In the genomic region with DNA sequence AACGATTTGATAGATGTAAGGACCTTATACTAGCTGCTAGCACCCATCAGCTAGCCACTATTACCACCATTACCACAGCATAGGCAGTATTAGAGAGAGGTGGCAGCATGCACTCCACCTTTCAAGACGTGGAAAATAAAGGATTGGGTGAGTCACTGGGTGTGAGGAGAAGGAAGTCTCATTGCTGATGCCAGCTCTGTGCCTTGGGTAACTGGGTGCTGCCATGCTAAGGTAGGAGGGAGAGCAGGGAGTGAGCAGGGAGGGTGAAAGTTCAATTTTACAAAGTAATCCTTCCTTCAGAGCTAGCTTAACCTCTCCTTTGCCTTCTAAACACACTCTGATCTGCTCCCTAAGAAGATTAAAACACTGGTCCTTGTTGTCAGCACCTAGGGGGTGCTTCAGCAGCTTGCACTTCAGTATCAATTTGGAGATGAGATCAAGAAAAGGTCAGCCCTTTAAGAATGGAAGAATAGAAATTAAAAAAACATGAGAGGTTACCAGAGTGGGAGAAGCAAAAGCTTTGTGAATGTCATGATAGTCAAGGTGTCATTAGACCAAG, we compare ENCODE assay signal across 13 cellular contexts. TPM values are rescaled to one million over a fixed set of nuclear protein-coding genes. Genes with fewer than 3 reads are reported as not detected.
DNase-seq lines count a peak whose midpoint lies in the region; ATAC-seq, FAIRE-seq and TF ChIP-seq lines count a peak whose summit lies in the region.
"Had no signal": no experiment of that assay in that cellular context is flagged by ENCODE, and none has a peak within 500 bp of the region (broad histone marks: within the 10 kb centered on the region; RNA-seq: fewer than 3 reads in every experiment).

No MANE protein-coding gene starts in this region.

- H3K36me3 Mint-ChIP-seq in activated T-helper 17 cell treated with anti-CD3 and anti-CD28 coated beads, Interleukin-2, amount 50 U/mL, for 72 hours (ENCODE audit: low read depth): no peaks in the 10 kb centered on the region
- no peaks in the 10 kb centered on the region for H3K36me3 Mint-ChIP-seq in neural crest cell (ENCODE audit: low read depth)

- H3K4me3 Mint-ChIP-seq in activated T-helper 17 cell treated with anti-CD3 and anti-CD28 coated beads, Interleukin-2, amount 50 U/mL, for 72 hours: peak overlapping the region; percentile 84
- peak overlapping the region; percentile 78 for H3K4me3 Mint-ChIP-seq in neural crest cell

- peaks cover 12% of the 10 kb centered on the region for H3K27me3 Mint-ChIP-seq in activated T-helper 17 cell treated with anti-CD3 and anti-CD28 coated beads, Interleukin-2, amount 50 U/mL, for 72 hours
- H3K27me3 Mint-ChIP-seq in neural crest cell (ENCODE audit: low read depth): peaks cover 3% of the 10 kb centered on the region

- H3K9me3 ChIP-seq in KOPT-K1 (ENCODE audit: insufficient read depth, low read length, poor library complexity, severe bottlenecking): peaks cover 4% of the 10 kb centered on the region
- H3K9me3 ChIP-seq: gastrocnemius medialis had no signal

- H3K9me3 Mint-ChIP-seq in activated T-helper 17 cell treated with anti-CD3 and anti-CD28 coated beads, Interleukin-2, amount 50 U/mL, for 72 hours: no peaks in the 10 kb centered on the region
- peaks cover 4% of the 10 kb centered on the region for H3K9me3 Mint-ChIP-seq in neural crest cell
- H3K9me3 Mint-ChIP-seq: activated naive CD4-positive, alpha-beta T cell treated with anti-CD3 and anti-CD28 coated beads, Interleukin-2, amount 50 U/mL, for 24 hours had no signal

- no peak overlapping the region for H3K27ac Mint-ChIP-seq in activated T-helper 17 cell treated with anti-CD3 and anti-CD28 coated beads, Interleukin-2, amount 50 U/mL, for 72 hours
- peak overlapping the region; percentile 51 for H3K27ac Mint-ChIP-seq in neural crest cell (ENCODE audit: unreplicated experiment)
- H3K27ac Mint-ChIP-seq: activated naive CD4-positive, alpha-beta T cell treated with anti-CD3 and anti-CD28 coated beads, Interleukin-2, amount 50 U/mL, for 24 hours had no signal

- DNase-seq in D721Med (ENCODE audit: insufficient read length, low spot score): peak; percentile 67
- DNase-seq in neural crest cell (ENCODE audit: low read depth, low spot score): no peak
- no peak for DNase-seq in GM19240 (ENCODE audit: insufficient read length, low spot score)
- DNase-seq in activated naive CD4-positive, alpha-beta T cell (lab: John Stamatoyannopoulos, UW): no peak
- no peak for DNase-seq in NCI-H1436 treated with DMSO at 0.1 percent for 48 hours (lab: John Stamatoyannopoulos, UW)
- DNase-seq: gastrocnemius medialis, kidney, NCI-H1105, nucleus accumbens had no signal

- peak overlapping the region; percentile 96 for H3K27ac ChIP-seq in KOPT-K1 (ENCODE audit: low read depth, low read length, poor library complexity, severe bottlenecking)
- H3K27ac ChIP-seq: gastrocnemius medialis had no signal

- no peaks in the 10 kb centered on the region for H3K4me1 Mint-ChIP-seq in activated T-helper 17 cell treated with anti-CD3 and anti-CD28 coated beads, Interleukin-2, amount 50 U/mL, for 72 hours
- H3K4me1 Mint-ChIP-seq in neural crest cell: peaks cover 27% of the 10 kb centered on the region

- TF ChIP-seq CTCF in D721Med (IDR thresholded peaks at IDR 0.05; ENCODE audit: insufficient read depth, missing control alignments) (no peak), neural crest cell (conservative IDR thresholded peaks at IDR 0.05) (no peak)

- peak; percentile 99 for FAIRE-seq in D721Med (lab: Jason Lieb, UNC)
- FAIRE-seq: kidney had no signal

- H3K36me3 ChIP-seq in KOPT-K1 (ENCODE audit: insufficient read depth, low read length): no peaks in the 10 kb centered on the region
- H3K36me3 ChIP-seq: gastrocnemius medialis had no signal

- ATAC-seq in activated T-helper 17 cell treated with anti-CD3 and anti-CD28 coated beads, Interleukin-2, amount 50 U/mL, for 72 hours (replicated peaks): no peak
- no peak for ATAC-seq in GM19328 (IDR thresholded peaks at IDR 0.05; ENCODE audit: unreplicated experiment)
- ATAC-seq: gastrocnemius medialis had no signal

RNA-seq across cellular contexts. Expression of a gene that starts 1.8 kb away (rescaled TPM):
- total RNA-seq in activated T-helper 17 cell treated with anti-CD3 and anti-CD28 coated beads, Interleukin-2, amount 50 U/mL, for 72 hours: 10 to 100 TPM in 1 of 2 donors, 1 to 10 TPM in 1; 5.5 to 10.3 TPM
- total RNA-seq in neural crest cell: 14.0 and 14.8 TPM in 2 replicates
